In the genomic region with DNA sequence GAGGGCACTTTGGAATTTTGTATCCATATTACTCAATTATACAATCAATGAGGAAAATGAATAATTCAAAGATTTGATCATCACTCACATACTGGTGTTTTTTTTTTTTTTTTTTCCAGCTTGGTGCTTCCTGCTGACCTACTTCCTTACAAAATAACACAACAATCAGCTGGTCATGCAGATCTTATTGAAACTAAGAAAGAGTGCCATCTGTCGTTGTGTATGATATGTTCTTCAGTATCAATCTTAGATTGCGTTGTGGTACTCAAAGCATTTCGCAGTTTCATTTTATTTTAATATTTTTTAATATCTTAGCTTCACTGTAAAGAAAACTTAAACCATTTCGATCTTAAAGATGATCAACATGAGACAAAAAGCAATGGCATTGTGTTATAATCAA, we compare ENCODE assay signal across 16 cellular contexts.
DNase-seq lines count a peak whose midpoint lies in the region; ATAC-seq, FAIRE-seq and TF ChIP-seq lines count a peak whose summit lies in the region.
"Had no signal": no experiment of that assay in that cellular context is flagged by ENCODE, and none has a peak within 500 bp of the region (broad histone marks: within the 10 kb centered on the region; RNA-seq: fewer than 3 reads in every experiment).

No MANE protein-coding gene starts in this region.

- H3K27ac ChIP-seq in OCI-LY7 (ENCODE audit: low read depth, low read length, poor library complexity, severe bottlenecking) (no peak overlapping the region), endothelial cell of umbilical vein (ENCODE audit: insufficient read depth, low read depth, low read length) (no peak overlapping the region), osteoblast (ENCODE audit: low read depth, low read length) (no peak overlapping the region)
- H3K27ac ChIP-seq: esophagus muscularis mucosa, tibial artery had no signal

- H3K4me2 ChIP-seq in OCI-LY7 (ENCODE audit: low read length), result no peak overlapping the region
- no peak overlapping the region for H3K4me2 ChIP-seq in endothelial cell of umbilical vein (ENCODE audit: insufficient read depth, low read length)
- H3K4me2 ChIP-seq in osteoblast (ENCODE audit: insufficient read depth, low read length), result no peak overlapping the region
- H3K4me2 ChIP-seq: smooth muscle cell had no signal

- H3K79me2 ChIP-seq in OCI-LY7 (ENCODE audit: insufficient read depth, low read depth, low read length), result no peaks in the 10 kb centered on the region
- H3K79me2 ChIP-seq in endothelial cell of umbilical vein (ENCODE audit: control insufficient read depth, insufficient read depth, low read length), result no peaks in the 10 kb centered on the region
- no peaks in the 10 kb centered on the region for H3K79me2 ChIP-seq in osteoblast (ENCODE audit: insufficient read depth, low read length)

- POLR2A ChIA-PET in OCI-LY7 (lab: Charles Lee) (interaction anchor here (0.6 to 0.9 kb wide), 3 partner anchors 26 to 459 kb away, joined by 3 to 5 read pairs (median 3); no protein-coding TSS in a partner anchor), endothelial cell of umbilical vein (lab: Charles Lee) (no interaction called here)

- H3K4me3 ChIP-seq in OCI-LY7 (ENCODE audit: low read depth, low read length, poor library complexity, severe bottlenecking) (no peak overlapping the region), endothelial cell of umbilical vein (replicated peaks in 1 of 3; ENCODE audit: insufficient read depth in 1 of 3, low read depth in 1 of 3, low read length in 3 of 3) (no peak overlapping the region), osteoblast (ENCODE audit: insufficient read depth, low read length) (no peak overlapping the region)
- H3K4me3 ChIP-seq: esophagus muscularis mucosa, smooth muscle cell, tibial artery had no signal

- H2AFZ ChIP-seq in OCI-LY7 (ENCODE audit: low read length), result peak overlapping the region; percentile 2; the same call in 1 of the 2 replicates
- peak overlapping the region; percentile 8 for H2AFZ ChIP-seq in endothelial cell of umbilical vein (ENCODE audit: low read depth, low read length)
- peak overlapping the region; percentile 38 for H2AFZ ChIP-seq in osteoblast (ENCODE audit: low read length)

- H3K9me1 ChIP-seq in endothelial cell of umbilical vein (replicated peaks; ENCODE audit: control insufficient read depth, extremely low read depth, insufficient read depth, low read length), result no peaks in the 10 kb centered on the region

- dilution Hi-C loops in endothelial cell of umbilical vein (cut with MboI; ENCODE audit: extremely low pct_ligation_motif_present, low sequenced_read_pairs), result no loop called here

- TF ChIP-seq POLR2A in endothelial cell of umbilical vein (IDR thresholded peaks at IDR 0.05; ENCODE audit: low read depth, low read length), result no peak

- H3K36me3 ChIP-seq in OCI-LY7 (ENCODE audit: insufficient read depth, low read length) (no peaks in the 10 kb centered on the region), endothelial cell of umbilical vein (ENCODE audit: control insufficient read depth in 2 of 2, extremely low read depth in 1 of 2, insufficient read depth in 2 of 2, low read length in 2 of 2) (no peaks in the 10 kb centered on the region), osteoblast (ENCODE audit: insufficient read depth, low read length) (no peaks in the 10 kb centered on the region)
- H3K36me3 ChIP-seq: esophagus muscularis mucosa, tibial artery had no signal

- BruUV-seq in OCI-LY7 (replicated peaks; lab: Mats Ljungman, UMichigan), result no TSS peak
- no TSS peak for BruUV-seq in endothelial cell of umbilical vein (replicated peaks; lab: Mats Ljungman, UMichigan)

- H3K9me2 ChIP-seq in OCI-LY7 (ENCODE audit: insufficient read depth, low read length), result no peaks in the 10 kb centered on the region

- H3K4me1 ChIP-seq in OCI-LY7 (ENCODE audit: insufficient read depth, low read length, poor library complexity, severe bottlenecking) (peaks cover 10% of the 10 kb centered on the region), endothelial cell of umbilical vein (ENCODE audit: control insufficient read depth, extremely low read depth, insufficient read depth, low read length) (no peaks in the 10 kb centered on the region), osteoblast (ENCODE audit: insufficient read depth, low read length) (peaks cover 11% of the 10 kb centered on the region)

- peak; percentile 22 for DNase-seq in ELR (ENCODE audit: low read depth)
- no peak for DNase-seq in OCI-LY7 (ENCODE audit: low spot score)
- DNase-seq in endothelial cell of umbilical vein (ENCODE audit: low read depth, low spot score), result peak; percentile 41
- DNase-seq in osteoblast (ENCODE audit: insufficient read length, low spot score, missing footprints), result no peak
- DNase-seq in GOT3 (lab: John Stamatoyannopoulos, UW), result no peak
- no peak for DNase-seq in activated CD4-positive, alpha-beta T cell treated with anti-CD3 and anti-CD28 coated beads, Interleukin-2, amount 50 U/mL, for 4 hours
- DNase-seq in DMS114 treated with DMSO at 0.1 percent for 48 hours (lab: John Stamatoyannopoulos, UW; ENCODE audit: unreplicated experiment), result no peak
- DNase-seq: activated naive CD4-positive, alpha-beta T cell; central memory CD4-positive, alpha-beta T cell; naive thymus-derived CD4-positive, alpha-beta T cell; NCI-H1436; T-helper 9 cell; tibial artery had no signal

- intact Hi-C loops in OCI-LY7 (cut with micrococcal nuclease; ENCODE audit: unreplicated experiment) (no loop called here), endothelial cell of umbilical vein (cut with micrococcal nuclease) (loop anchor here (1.0 kb wide), 1 partner anchor 60 kb away; no protein-coding TSS in a partner anchor)

- ATAC-seq in GM18520 (IDR thresholded peaks at IDR 0.05; ENCODE audit: unreplicated experiment), result no peak
- ATAC-seq: naive thymus-derived CD4-positive, alpha-beta T cell had no signal

- no peak overlapping the region for H3K9ac ChIP-seq in endothelial cell of umbilical vein (replicated peaks; ENCODE audit: extremely low read depth, insufficient read depth, low read length)

- H4K20me1 ChIP-seq in OCI-LY7 (ENCODE audit: insufficient read depth, low read length) (no peaks in the 10 kb centered on the region), endothelial cell of umbilical vein (replicated peaks; ENCODE audit: control insufficient read depth, extremely low read depth, insufficient read depth, low read length) (no peaks in the 10 kb centered on the region), osteoblast (ENCODE audit: insufficient read depth, low read length) (no peaks in the 10 kb centered on the region)

- H3K9me3 ChIP-seq in OCI-LY7 (ENCODE audit: low read length), result no peaks in the 10 kb centered on the region
- H3K9me3 ChIP-seq in endothelial cell of umbilical vein (replicated peaks; ENCODE audit: control insufficient read depth, insufficient read depth, low read length), result no peaks in the 10 kb centered on the region
- H3K9me3 ChIP-seq in osteoblast (ENCODE audit: low read depth, low read length), result no peaks in the 10 kb centered on the region

- CTCF ChIA-PET in OCI-LY7 (lab: Charles Lee; ENCODE audit: unreplicated experiment) (no interaction called here), endothelial cell of umbilical vein (lab: Charles Lee) (interaction anchor here (0.6 to 1.7 kb wide), 8 partner anchors 9 to 66 kb away, joined by 3 to 13 read pairs (median 3); no protein-coding TSS in a partner anchor)

- TF ChIP-seq CTCF in OCI-LY7 (conservative IDR thresholded peaks at IDR 0.05; ENCODE audit: low read length) (no peak), endothelial cell of umbilical vein (IDR thresholded peaks at IDR 0.05; ENCODE audit: extremely low read depth in 1 of 2, insufficient read depth in 1 of 2, low read depth in 1 of 2, low read length in 2 of 2) (no peak), osteoblast (IDR thresholded peaks at IDR 0.05; ENCODE audit: extremely low read depth, low read depth, low read length) (peak; percentile 11)

- H3K27me3 ChIP-seq in endothelial cell of umbilical vein (ENCODE audit: control insufficient read depth in 2 of 2, insufficient read depth in 2 of 2, low read length in 2 of 2), result no peaks in the 10 kb centered on the region
- H3K27me3 ChIP-seq in osteoblast (ENCODE audit: insufficient read depth, low read length), result no peaks in the 10 kb centered on the region
- H3K27me3 ChIP-seq: esophagus muscularis mucosa, tibial artery had no signal

- peak; percentile 63 for FAIRE-seq in endothelial cell of umbilical vein (lab: Jason Lieb, UNC)

TF ChIP-seq in endothelial cell of umbilical vein, 7 proteins besides CTCF, POLR2A, EP300 and RAD21:
- TF ChIP-seq POLR2AphosphoS5 (IDR thresholded peaks at IDR 0.05; ENCODE audit: insufficient read depth, low read depth, low read length), result no peak
- no peak for TF ChIP-seq MYC (IDR thresholded peaks at IDR 0.05; ENCODE audit: low read depth, low read length)
- TF ChIP-seq, protein P1, sequence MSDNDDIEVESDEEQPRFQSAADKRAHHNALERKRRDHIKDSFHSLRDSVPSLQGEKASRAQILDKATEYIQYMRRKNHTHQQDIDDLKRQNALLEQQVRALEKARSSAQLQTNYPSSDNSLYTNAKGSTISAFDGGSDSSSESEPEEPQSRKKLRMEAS (IDR thresholded peaks at IDR 0.05; ENCODE audit: insufficient read depth, insufficient read length), result no peak
- no peak for TF ChIP-seq EZH2 (IDR thresholded peaks at IDR 0.05; ENCODE audit: borderline replicate concordance, low read depth, low read length, severe bottlenecking)
- TF ChIP-seq JUN (IDR thresholded peaks at IDR 0.05; ENCODE audit: borderline replicate concordance, insufficient read depth, insufficient read length, low read depth), result no peak
- no peak for TF ChIP-seq GATA2 (IDR thresholded peaks at IDR 0.05; ENCODE audit: insufficient read depth, insufficient read length, low read depth, low read length)
- no peak for TF ChIP-seq FOS (IDR thresholded peaks at IDR 0.05; ENCODE audit: borderline replicate concordance, insufficient read depth, low read length)

Comparison
In these comparisons a context has a peak if more than half of its experiments do, and no peak if none do; other contexts are left out.
1. DNase-seq: peak in ELR (single experiment) and endothelial cell of umbilical vein (single experiment); none in OCI-LY7 (single experiment), osteoblast (single experiment), GOT3 (single experiment), activated CD4-positive, alpha-beta T cell treated with anti-CD3 and anti-CD28 coated beads, Interleukin-2, amount 50 U/mL, for 4 hours (0 of 2) and DMS114 treated with DMSO at 0.1 percent for 48 hours (single experiment).
2. Peak in every context shown above with its lines, with median percentiles within 50 percentile points of each other: H2AFZ ChIP-seq.